In the genomic region with DNA sequence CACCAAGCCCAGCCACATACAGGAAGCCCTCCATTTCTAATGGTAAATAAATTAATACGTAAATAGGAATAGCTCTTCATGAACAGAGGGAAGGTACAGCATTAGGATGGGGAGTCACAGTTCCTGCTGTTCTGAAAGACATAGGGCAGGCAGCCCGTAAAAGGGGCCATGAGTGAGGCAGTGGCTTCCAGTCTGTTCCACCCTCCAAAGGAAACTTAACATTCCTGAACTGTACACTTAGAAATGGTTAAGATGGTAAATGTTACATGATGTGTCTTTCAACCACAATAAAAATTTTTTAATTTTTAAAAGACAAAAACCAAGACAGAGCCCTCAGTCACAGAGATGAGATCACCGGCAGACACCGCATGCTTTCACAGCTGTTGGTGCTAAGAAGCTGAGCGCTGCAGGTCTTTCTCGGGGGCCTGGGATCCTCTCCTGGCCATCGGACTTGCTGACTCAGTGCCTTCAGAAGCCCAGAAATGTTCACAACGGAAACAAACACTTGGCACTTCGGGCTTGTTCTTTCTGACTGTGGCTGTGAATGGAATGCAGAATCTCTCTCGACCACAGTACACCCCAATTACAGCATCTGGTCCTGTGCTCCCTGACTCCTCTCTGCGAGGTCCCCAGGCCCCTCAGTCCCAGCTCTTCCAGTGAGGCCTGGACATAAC, we compare ENCODE assay signal across 9 cellular contexts. TPM values are rescaled to one million over a fixed set of nuclear protein-coding genes. Genes with fewer than 3 reads are reported as not detected.
DNase-seq lines count a peak whose midpoint lies in the region; ATAC-seq and TF ChIP-seq lines count a peak whose summit lies in the region.
"Had no signal": no experiment of that assay in that cellular context is flagged by ENCODE, and none has a peak within 500 bp of the region (broad histone marks: within the 10 kb centered on the region; RNA-seq: fewer than 3 reads in every experiment).

No MANE protein-coding gene starts in this region.

- H3K27ac ChIP-seq in rectal smooth muscle tissue (ENCODE audit: low read depth, low read length): peak overlapping the region; percentile 81

- H3K9ac ChIP-seq in rectal smooth muscle tissue (ENCODE audit: low read length): no peak overlapping the region

- TF ChIP-seq CTCF in activated B cell treated with CpG ODN at 0.5 μM for 24 hours (IDR thresholded peaks at IDR 0.05): no peak

- peaks cover 21% of the 10 kb centered on the region for H3K4me1 ChIP-seq in rectal smooth muscle tissue (ENCODE audit: control insufficient read depth, insufficient read depth, low read length)

- CTCF ChIA-PET in activated B cell treated with CpG ODN at 0.5 μM for 24 hours (lab: Charles Lee): no interaction called here

- intact Hi-C loops in activated B cell treated with CpG ODN at 0.5 μM for 24 hours (cut with micrococcal nuclease) (loop anchor here (5.0 kb wide), 1 partner anchor 37 kb away; a partner anchor contains a TSS), left cardiac atrium (cut with DNase I) (no loop called here)

- no peak for ATAC-seq in activated B cell treated with CpG ODN at 0.5 μM for 24 hours (ENCODE audit: low read depth)
- ATAC-seq in left cardiac atrium: peak; percentile 73 to 88
- no peak for ATAC-seq in GM21786 (IDR thresholded peaks at IDR 0.05; ENCODE audit: unreplicated experiment)
- no peak for ATAC-seq in HG02759 (IDR thresholded peaks at IDR 0.05; ENCODE audit: unreplicated experiment)

- DNase-seq in Daoy (ENCODE audit: low read depth) (peak; percentile 65), activated B cell treated with CpG ODN at 0.5 μM for 24 hours (no peak), left cardiac atrium (peak; percentile 51), NCI-H1694 (lab: John Stamatoyannopoulos, UW) (no peak)
- DNase-seq in stimulated activated CD4-positive, alpha-beta T cell treated with anti-CD3 and anti-CD28 coated beads, Interleukin-4, amount 100 ng/mL, for 24 hours: no peak
- DNase-seq: NCI-H1417 had no signal

- H3K9me3 Mint-ChIP-seq in activated B cell treated with CpG ODN at 0.5 μM for 24 hours: no peaks in the 10 kb centered on the region

- H3K36me3 ChIP-seq in rectal smooth muscle tissue (ENCODE audit: control insufficient read depth, insufficient read depth, low read length): peaks cover 22% of the 10 kb centered on the region

- peak overlapping the region; percentile 70 for H3K27ac Mint-ChIP-seq in activated B cell treated with CpG ODN at 0.5 μM for 24 hours

- H3K27me3 Mint-ChIP-seq in activated B cell treated with CpG ODN at 0.5 μM for 24 hours: no peaks in the 10 kb centered on the region

- H3K36me3 Mint-ChIP-seq in activated B cell treated with CpG ODN at 0.5 μM for 24 hours (ENCODE audit: low read depth): peaks cover 66% of the 10 kb centered on the region

- POLR2A ChIA-PET in activated B cell treated with CpG ODN at 0.5 μM for 24 hours (lab: Charles Lee): interaction anchor here (0.6 to 1.6 kb wide), 2 partner anchors 10 to 240 kb away, joined by 3 to 15 read pairs; no protein-coding TSS in a partner anchor

- no peak overlapping the region for H3K4me3 Mint-ChIP-seq in activated B cell treated with CpG ODN at 0.5 μM for 24 hours

- peaks cover 35% of the 10 kb centered on the region for H3K4me1 Mint-ChIP-seq in activated B cell treated with CpG ODN at 0.5 μM for 24 hours

- no peaks in the 10 kb centered on the region for H3K27me3 ChIP-seq in rectal smooth muscle tissue (ENCODE audit: control insufficient read depth, insufficient read depth, low read length)

- H3K4me3 ChIP-seq in rectal smooth muscle tissue (ENCODE audit: low read length): no peak overlapping the region

RNA-seq across cellular contexts. Expression of a gene that starts 36.4 kb away (rescaled TPM):
- total RNA-seq in Daoy (2014; rRNA removed; shearing (Covaris generic)): 9.0 and 9.9 TPM in 2 replicates
- total RNA-seq in activated B cell treated with CpG ODN at 0.5 μM for 24 hours (81.0 and 86.3 TPM in 2 replicates), left cardiac atrium (10 to 100 TPM; 59.9 to 67.4 TPM)

Comparison
In these comparisons a context has a peak if more than half of its experiments do, and no peak if none do; other contexts are left out.
1. DNase-seq: peak in Daoy (single experiment) and left cardiac atrium (single experiment); none in activated B cell treated with CpG ODN at 0.5 μM for 24 hours (single experiment), NCI-H1694 (single experiment) and stimulated activated CD4-positive, alpha-beta T cell treated with anti-CD3 and anti-CD28 coated beads, Interleukin-4, amount 100 ng/mL, for 24 hours (single experiment).
2. ATAC-seq: peak in left cardiac atrium (2 of 2); none in activated B cell treated with CpG ODN at 0.5 μM for 24 hours (single experiment), GM21786 (single experiment) and HG02759 (single experiment).